Comparison of ENCODE assay signal across 21 cellular contexts in genomic region chr2:23220687-23221086, GRCh38.
A peak's percentile ranks its signal among the peaks of the same experiment; 100 is the strongest.
DNase-seq lines count a peak whose midpoint lies in the region; ATAC-seq and TF ChIP-seq lines count a peak whose summit lies in the region.
"Had no signal": no experiment of that assay in that cellular context is flagged by ENCODE, and none has a peak within 500 bp of the region (broad histone marks: within the 10 kb centered on the region; RNA-seq: fewer than 3 reads in every experiment).

No MANE protein-coding gene starts in this region.

- TF ChIP-seq CTCF in foreskin keratinocyte (conservative IDR thresholded peaks at IDR 0.05) (no peak), neural progenitor cell (IDR thresholded peaks at IDR 0.05) (no peak), dorsolateral prefrontal cortex (IDR thresholded peaks at IDR 0.05 in 54 of 56, conservative IDR thresholded peaks at IDR 0.05 in 2 of 56; ENCODE audit: low read depth in 1 of 56, partially characterized antibody in 56 of 56) (no peak)

- H3K23ac ChIP-seq in mesenchymal stem cell (ENCODE audit: low read length in 2 of 2) = no peak overlapping the region

- H3K79me2 ChIP-seq in GM23248 (ENCODE audit: insufficient read depth) = no peaks in the 10 kb centered on the region
- no peaks in the 10 kb centered on the region for H3K79me2 ChIP-seq in neural progenitor cell (ENCODE audit: low read depth)

- no peak overlapping the region for H2BK12ac ChIP-seq in mesenchymal stem cell (ENCODE audit: low read length in 2 of 2)

- H2BK120ac ChIP-seq in mesenchymal stem cell (ENCODE audit: low read depth, low read length) = no peak overlapping the region

- H2AK5ac ChIP-seq in mesenchymal stem cell (ENCODE audit: low read length, severe bottlenecking) = no peak overlapping the region

- H3K4me1 ChIP-seq in GM23248 (ENCODE audit: insufficient read depth) = peaks cover 13% of the 10 kb centered on the region; the same call in 1 of the 2 replicates
- H3K4me1 ChIP-seq in foreskin keratinocyte = no peaks in the 10 kb centered on the region
- peaks cover 10% of the 10 kb centered on the region for H3K4me1 ChIP-seq in neural progenitor cell
- H3K4me1 ChIP-seq in mesenchymal stem cell (ENCODE audit: control insufficient read depth, insufficient read depth, low read depth, low read length) = no peaks in the 10 kb centered on the region
- H3K4me1 ChIP-seq: HAP-1 had no signal

- H2BK5ac ChIP-seq in mesenchymal stem cell (ENCODE audit: low read depth, low read length, poor library complexity, severe bottlenecking) = no peak overlapping the region

- H3K27me3 Mint-ChIP-seq in neural progenitor cell (ENCODE audit: insufficient read depth, low read depth) = peaks cover 7% of the 10 kb centered on the region
- H3K27me3 Mint-ChIP-seq: CD4-positive, alpha-beta T cell had no signal

- peaks cover 15% of the 10 kb centered on the region for H3K4me1 Mint-ChIP-seq in neural progenitor cell

- H3K36me3 Mint-ChIP-seq in neural progenitor cell = no peaks in the 10 kb centered on the region

- H4K20me1 ChIP-seq in GM23248 (ENCODE audit: insufficient read depth) = no peaks in the 10 kb centered on the region
- H4K20me1 ChIP-seq in neural progenitor cell (ENCODE audit: low read depth) = no peaks in the 10 kb centered on the region

- no peak overlapping the region for H4K8ac ChIP-seq in mesenchymal stem cell (ENCODE audit: low read length)

- no peaks in the 10 kb centered on the region for H3K9me2 ChIP-seq in GM23248 (ENCODE audit: insufficient read depth)

- no peak overlapping the region for H3K4me2 ChIP-seq in GM23248 (ENCODE audit: unreplicated experiment)
- no peak overlapping the region for H3K4me2 ChIP-seq in neural progenitor cell
- H3K4me2 ChIP-seq in mesenchymal stem cell (ENCODE audit: low read length, poor library complexity, severe bottlenecking) = no peak overlapping the region
- H3K4me2 ChIP-seq: KMS-11 had no signal

- no peak overlapping the region for H3K4ac ChIP-seq in mesenchymal stem cell (ENCODE audit: low read depth in 1 of 2, low read length in 2 of 2)

- ATAC-seq in foreskin keratinocyte = peak; percentile 74
- ATAC-seq: GM12878, Right ventricle myocardium inferior had no signal

- no peaks in the 10 kb centered on the region for H3K9me3 Mint-ChIP-seq in neural progenitor cell
- H3K9me3 Mint-ChIP-seq: CD4-positive, alpha-beta T cell had no signal

- no peaks in the 10 kb centered on the region for H3K36me3 ChIP-seq in GM23248 (ENCODE audit: low read depth)
- no peaks in the 10 kb centered on the region for H3K36me3 ChIP-seq in neural progenitor cell
- no peaks in the 10 kb centered on the region for H3K36me3 ChIP-seq in mesenchymal stem cell (ENCODE audit: control insufficient read depth in 1 of 2, insufficient read depth in 2 of 2, low read depth in 1 of 2, low read length in 2 of 2)
- no peaks in the 10 kb centered on the region for H3K36me3 ChIP-seq in MG63
- H3K36me3 ChIP-seq: HAP-1 had no signal

- no peak overlapping the region for H3K27ac Mint-ChIP-seq in neural progenitor cell
- H3K27ac Mint-ChIP-seq: CD4-positive, alpha-beta T cell had no signal

- no peaks in the 10 kb centered on the region for H3F3A ChIP-seq in GM23248 (ENCODE audit: insufficient read depth)
- H3F3A ChIP-seq in neural progenitor cell (ENCODE audit: low read depth) = no peaks in the 10 kb centered on the region

- H3K79me1 ChIP-seq in mesenchymal stem cell (replicated peaks; ENCODE audit: low read length, poor library complexity, severe bottlenecking) = no peaks in the 10 kb centered on the region

- H4K91ac ChIP-seq in mesenchymal stem cell (ENCODE audit: low read length) = no peak overlapping the region

- no peak overlapping the region for H3K9ac ChIP-seq in GM23248
- no peak overlapping the region for H3K9ac ChIP-seq in neural progenitor cell
- H3K9ac ChIP-seq in mesenchymal stem cell (ENCODE audit: low read length) = no peak overlapping the region
- H3K9ac ChIP-seq: KMS-11 had no signal

- H3K27ac ChIP-seq in GM23248 (peak overlapping the region; percentile 13), foreskin keratinocyte (no peak overlapping the region), neural progenitor cell (no peak overlapping the region), mesenchymal stem cell (ENCODE audit: low read length, poor library complexity, severe bottlenecking) (no peak overlapping the region), dorsolateral prefrontal cortex (no peak overlapping the region)
- H3K27ac ChIP-seq: HL-60, KMS-11, SK-N-MC had no signal

- DNase-seq in GM23248 (peak; percentile 39), NCI-H69 (lab: John Stamatoyannopoulos, UW) (peak; percentile 44), foreskin keratinocyte (peak; percentile 7 to 32), neural progenitor cell (ENCODE audit: low spot score) (peak; percentile 28), mesenchymal stem cell (no peak), NCI-H2171 (lab: John Stamatoyannopoulos, UW) (no peak), MG63 (no peak), dorsolateral prefrontal cortex (no peak)
- DNase-seq: CD4-positive, alpha-beta T cell; DMS53; EL; NCI-H1436; NCI-H2029 treated with DMSO at 0.1 percent for 48 hours; NCI-H345; NCI-H526 had no signal

- 45 to 54% methylated on average over 2 of the region's 2 CpGs for WGBS in GM23248 (ENCODE audit: low coverage in 1 of 2, low lambda C conversion rate in 2 of 2, missing lambda C conversion rate in 2 of 2), 2 experiments
- WGBS in mesenchymal stem cell = no CpG with 5 or more reads among the region's 2 CpGs

- intact Hi-C loops in dorsolateral prefrontal cortex (cut with DNase I) = no loop called here

- H3K9me3 ChIP-seq in GM23248 (ENCODE audit: low read depth) (no peaks in the 10 kb centered on the region), neural progenitor cell (ENCODE audit: low read depth) (no peaks in the 10 kb centered on the region), mesenchymal stem cell (ENCODE audit: control insufficient read depth, low read length) (peaks cover 4% of the 10 kb centered on the region), MG63 (no peaks in the 10 kb centered on the region; the same call in 1 of the 2 replicates)
- H3K9me3 ChIP-seq: HAP-1 had no signal

- H3K4me3 Mint-ChIP-seq in neural progenitor cell = no peak overlapping the region
- H3K4me3 Mint-ChIP-seq: CD4-positive, alpha-beta T cell had no signal

- H3K4me3 ChIP-seq in GM23248 = no peak overlapping the region
- H3K4me3 ChIP-seq in neural progenitor cell = no peak overlapping the region
- no peak overlapping the region for H3K4me3 ChIP-seq in mesenchymal stem cell (ENCODE audit: insufficient read depth in 1 of 2, low read depth in 1 of 2, low read length in 2 of 2)
- no peak overlapping the region for H3K4me3 ChIP-seq in MG63
- no peak overlapping the region for H3K4me3 ChIP-seq in dorsolateral prefrontal cortex
- H3K4me3 ChIP-seq: GM12878, HAP-1, SK-N-MC had no signal

- H2AFZ ChIP-seq in GM23248 = no peak overlapping the region
- H2AFZ ChIP-seq in neural progenitor cell (replicated peaks) = no peak overlapping the region
- H2AFZ ChIP-seq in mesenchymal stem cell (ENCODE audit: low read depth, low read length) = no peak overlapping the region

- H2BK15ac ChIP-seq in mesenchymal stem cell (ENCODE audit: low read depth, poor library complexity, severe bottlenecking) = no peak overlapping the region

- H3K14ac ChIP-seq in mesenchymal stem cell (ENCODE audit: low read length in 2 of 2) = no peak overlapping the region

- H3K18ac ChIP-seq in mesenchymal stem cell (ENCODE audit: low read depth in 1 of 2, low read length in 2 of 2) = no peak overlapping the region

- no peaks in the 10 kb centered on the region for H3K27me3 ChIP-seq in GM23248 (replicated peaks; ENCODE audit: insufficient read depth)
- H3K27me3 ChIP-seq in foreskin keratinocyte = peaks cover 2% of the 10 kb centered on the region
- H3K27me3 ChIP-seq in neural progenitor cell = no peaks in the 10 kb centered on the region
- peaks cover 0 to 5% of the 10 kb centered on the region in 2 experiments for H3K27me3 ChIP-seq in mesenchymal stem cell (ENCODE audit: control insufficient read depth in 1 of 2, insufficient read depth in 1 of 2, low read length in 2 of 2)
- H3K27me3 ChIP-seq in MG63 = no peaks in the 10 kb centered on the region
- peaks cover 0 to 12% (median 0%) of the 10 kb centered on the region in 45 donors for H3K27me3 ChIP-seq in dorsolateral prefrontal cortex

- in situ Hi-C loops in GM23248 (cut with MboI) = no loop called here

Comparison
In these comparisons a context has a peak if more than half of its experiments do, and no peak if none do; other contexts are left out.
1. DNase-seq: peak in GM23248 (single experiment), NCI-H69 (single experiment), foreskin keratinocyte (2 of 2) and neural progenitor cell (single experiment); none in mesenchymal stem cell (single experiment), NCI-H2171 (single experiment), MG63 (single experiment) and dorsolateral prefrontal cortex (0 of 10).